1 cellular context compared by ENCODE assay signal in the genomic region with DNA sequence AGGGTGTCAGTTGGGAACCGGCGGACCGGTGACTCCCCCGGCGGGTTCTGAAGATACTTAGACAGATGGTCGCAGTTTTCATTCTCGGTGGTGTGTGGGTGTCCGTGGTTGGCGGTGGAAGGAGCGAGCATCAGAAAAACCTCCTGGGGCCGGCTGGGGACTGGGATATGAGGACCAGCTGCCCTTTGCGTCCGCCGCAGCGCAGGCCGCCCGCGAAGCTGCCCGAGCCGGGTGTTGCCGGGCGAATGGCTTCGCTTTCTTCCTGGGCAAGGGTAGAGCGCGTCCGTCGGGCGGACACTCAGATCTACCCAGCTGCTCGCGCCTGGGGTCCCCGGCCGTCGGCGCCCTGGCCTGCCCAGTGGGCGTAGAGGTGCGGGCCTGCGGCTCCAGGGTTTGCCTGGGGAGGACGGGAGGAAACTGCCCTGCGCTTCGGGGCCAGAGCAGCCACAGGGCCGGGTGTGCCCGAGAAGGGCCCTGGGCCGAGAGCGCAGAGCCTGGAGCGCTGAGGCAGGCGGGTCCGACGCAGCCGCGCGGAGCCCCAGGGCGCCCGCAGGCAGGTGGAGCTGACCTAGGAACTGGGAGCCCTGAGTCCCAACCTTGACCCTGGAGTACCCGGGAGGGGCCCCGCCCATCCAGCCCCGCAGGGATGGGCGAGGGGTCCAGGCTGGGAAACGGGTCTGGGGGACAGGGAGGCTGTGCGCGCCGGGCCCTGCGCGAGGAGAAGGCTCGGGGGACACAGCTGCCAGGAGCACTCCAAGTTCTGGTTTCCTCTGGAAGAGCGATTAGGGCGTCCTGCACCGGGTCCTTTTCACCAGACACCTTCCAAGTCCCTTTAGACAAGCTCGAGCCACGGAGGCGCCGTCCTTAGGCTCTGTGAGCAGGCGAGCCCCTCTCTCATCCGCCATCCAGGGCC.
TF ChIP-seq lines count a peak whose summit lies in the region.

No MANE protein-coding gene starts in this region.

TF ChIP-seq in endothelial cell of umbilical vein, 7 proteins besides CTCF, POLR2A, EP300 and RAD21:
- no peak for TF ChIP-seq MYC (IDR thresholded peaks at IDR 0.05; ENCODE audit: low read depth, low read length)
- TF ChIP-seq EZH2 (IDR thresholded peaks at IDR 0.05; ENCODE audit: borderline replicate concordance, low read depth, low read length, severe bottlenecking), result peak; percentile 67
